Comparison of ENCODE assay signal across 18 cellular contexts in the genomic region with DNA sequence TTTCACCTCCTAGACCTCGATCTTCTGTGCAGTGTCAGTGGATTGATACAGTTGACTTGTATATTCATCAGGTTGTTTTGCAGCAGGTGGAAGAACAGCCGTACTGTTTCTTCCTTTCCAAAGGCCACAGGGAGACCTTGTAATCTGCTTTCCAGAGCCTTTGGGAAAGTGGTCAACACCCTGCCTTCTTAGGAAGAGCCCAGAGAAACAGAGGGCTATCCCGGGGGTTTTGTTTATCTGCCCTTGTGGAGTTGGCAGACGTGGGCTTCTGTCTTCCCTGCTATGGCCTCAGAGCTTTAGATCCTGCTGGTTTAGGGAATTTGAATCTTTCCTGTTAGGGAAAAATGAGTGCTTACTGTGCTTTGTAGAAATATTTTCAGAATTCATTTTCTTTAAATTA.
"Had no signal": no experiment of that assay in that cellular context is flagged by ENCODE, and none has a peak within 500 bp of the region (broad histone marks: within the 10 kb centered on the region; RNA-seq: fewer than 3 reads in every experiment).

No MANE protein-coding gene starts in this region.

- DNase-seq: activated CD4-positive, alpha-beta T cell treated with anti-CD3 and anti-CD28 coated beads, Interleukin-2, amount 10 ng/mL, durations not matched to agents 24 days and 14 days; activated CD8-positive, alpha-beta T cell treated with anti-CD3 and anti-CD28 coated beads for 36 hours; activated gamma-delta T cell; cerebellar nuclear complex; effector CD4-positive, alpha-beta T cell; esophagus squamous epithelium; mucosa of descending colon; naive B cell; right cardiac atrium; stimulated activated CD4-positive, alpha-beta T cell treated with anti-CD3 and anti-CD28 coated beads, Interleukin-2, amount 100 ng/mL, for 24 hours; T1000; transverse colon; uterus had no signal

- H3K4me3 ChIP-seq: esophagus squamous epithelium, mucosa of descending colon, prostate gland, suprapubic skin, transverse colon, uterus had no signal

- H3K27ac Mint-ChIP-seq: activated CD8-positive, alpha-beta T cell treated with anti-CD3 and anti-CD28 coated beads for 36 hours; memory B cell; naive B cell; stimulated activated naive CD8-positive, alpha-beta T cell treated with anti-CD3 and anti-CD28 coated beads, Interleukin-15, Interleukin-2, amounts not matched to agents 100 ng/mL and 50 ng/mL, for 24 hours had no signal

- H3K27me3 ChIP-seq: esophagus squamous epithelium, suprapubic skin, transverse colon, uterus had no signal

- H3K9me3 ChIP-seq: esophagus squamous epithelium, mucosa of descending colon, prostate gland, suprapubic skin, transverse colon, uterus had no signal

- ATAC-seq: activated CD8-positive, alpha-beta T cell treated with anti-CD3 and anti-CD28 coated beads for 36 hours; mucosa of descending colon; right cardiac atrium had no signal

- H3K27ac ChIP-seq: esophagus squamous epithelium, prostate gland, suprapubic skin, transverse colon, uterus had no signal

- H3K4me3 Mint-ChIP-seq: activated CD4-positive, alpha-beta T cell treated with anti-CD3 and anti-CD28 coated beads, Interleukin-2, amount 10 ng/mL, durations not matched to agents 24 days and 14 days; activated CD8-positive, alpha-beta T cell treated with anti-CD3 and anti-CD28 coated beads for 36 hours; activated naive CD8-positive, alpha-beta T cell; memory B cell; naive B cell; stimulated activated naive CD8-positive, alpha-beta T cell treated with anti-CD3 and anti-CD28 coated beads, Interleukin-15, Interleukin-2, amounts not matched to agents 100 ng/mL and 50 ng/mL, for 24 hours had no signal

- H3K4me1 ChIP-seq: prostate gland, suprapubic skin, transverse colon, uterus had no signal

- H3K36me3 ChIP-seq: uterus had no signal

- H3K9me3 Mint-ChIP-seq: activated CD4-positive, alpha-beta T cell treated with anti-CD3 and anti-CD28 coated beads, Interleukin-2, amount 10 ng/mL, durations not matched to agents 24 days and 14 days; activated CD8-positive, alpha-beta T cell treated with anti-CD3 and anti-CD28 coated beads for 36 hours; memory B cell; naive B cell; stimulated activated naive CD8-positive, alpha-beta T cell treated with anti-CD3 and anti-CD28 coated beads, Interleukin-15, Interleukin-2, amounts not matched to agents 100 ng/mL and 50 ng/mL, for 24 hours had no signal

- H3K27me3 Mint-ChIP-seq: activated CD4-positive, alpha-beta T cell treated with anti-CD3 and anti-CD28 coated beads, Interleukin-2, amount 10 ng/mL, durations not matched to agents 24 days and 14 days; activated CD8-positive, alpha-beta T cell treated with anti-CD3 and anti-CD28 coated beads for 36 hours; activated naive CD8-positive, alpha-beta T cell; memory B cell; naive B cell; stimulated activated naive CD8-positive, alpha-beta T cell treated with anti-CD3 and anti-CD28 coated beads, Interleukin-15, Interleukin-2, amounts not matched to agents 100 ng/mL and 50 ng/mL, for 24 hours had no signal
